In genomic region chr17:17751996-17752821, GRCh38 we compare ENCODE assay signal across 8 cellular contexts.
DNase-seq lines count a peak whose midpoint lies in the region; ATAC-seq and TF ChIP-seq lines count a peak whose summit lies in the region.

No MANE protein-coding gene starts in this region.

- H3K4me3 ChIP-seq in RWPE2 (ENCODE audit: severe bottlenecking) (peak overlapping the region; percentile 38), fibroblast of the aortic adventitia (ENCODE audit: low read depth, low read length) (peak overlapping the region; percentile 66)

- H3K9me3 Mint-ChIP-seq in nephron progenitor cell: no peaks in the 10 kb centered on the region

- no peaks in the 10 kb centered on the region for H3K27me3 Mint-ChIP-seq in nephron progenitor cell (ENCODE audit: low read depth, poor library complexity)

- peaks cover 77% of the 10 kb centered on the region for H3K4me1 Mint-ChIP-seq in nephron progenitor cell

- no peaks in the 10 kb centered on the region for H3K9me3 ChIP-seq in RWPE2 (ENCODE audit: severe bottlenecking)

- DNase-seq in DMS153 treated with DMSO at 0.1 percent for 48 hours (lab: John Stamatoyannopoulos, UW; ENCODE audit: unreplicated experiment) (peak; percentile 52), HuH-7.5 (ENCODE audit: low spot score) (peak; percentile 98), RWPE2 (ENCODE audit: low spot score) (peak; percentile 96), fibroblast of the aortic adventitia (ENCODE audit: low read depth) (peak; percentile 88), nephron progenitor cell (peak; percentile 98)
- DNase-seq in activated effector memory CD4-positive, alpha-beta T cell treated with anti-CD3 and anti-CD28 coated beads, Interleukin-2, amount 50 U/mL, for 16 hours: peak; percentile 99
- peak; percentile 98 for DNase-seq in stimulated activated naive CD8-positive, alpha-beta T cell treated with anti-CD3 and anti-CD28 coated beads, Interleukin-15, Interleukin-2, amounts not matched to agents 100 U/mL and 50 U/mL, for 24 hours

- peak overlapping the region; percentile 67 for H3K4me3 Mint-ChIP-seq in nephron progenitor cell

- H3K27ac ChIP-seq in RWPE2 (ENCODE audit: poor library complexity, severe bottlenecking): peak overlapping the region; percentile 85

- TF ChIP-seq CTCF in RWPE2 (IDR thresholded peaks at IDR 0.05; ENCODE audit: poor library complexity, severe bottlenecking): peak; percentile 58
- no peak for TF ChIP-seq CTCF in fibroblast of the aortic adventitia (IDR thresholded peaks at IDR 0.05; ENCODE audit: insufficient read depth, low read length)
- TF ChIP-seq CTCF in nephron progenitor cell (IDR thresholded peaks at IDR 0.05): peak; percentile 14

- peaks cover 4% of the 10 kb centered on the region for H3K36me3 Mint-ChIP-seq in nephron progenitor cell (ENCODE audit: low read depth)

- H3K27ac Mint-ChIP-seq in nephron progenitor cell: peak overlapping the region; percentile 98

- peaks cover 30% of the 10 kb centered on the region for H3K4me1 ChIP-seq in RWPE2 (ENCODE audit: insufficient read depth, poor library complexity, severe bottlenecking)

- H3K27me3 ChIP-seq in RWPE2 (ENCODE audit: insufficient read depth, poor library complexity, severe bottlenecking): no peaks in the 10 kb centered on the region

- H3K36me3 ChIP-seq in RWPE2 (ENCODE audit: low read depth): 0 out of 2 replicates have a peak, but pooled peaks cover 6% of the 10 kb centered on the region

- peak; percentile 73 for ATAC-seq in GM21528 (IDR thresholded peaks at IDR 0.05; ENCODE audit: low FRiP score, unreplicated experiment)
- ATAC-seq in RWPE2 (ENCODE audit: low read depth): peak; percentile 92
- ATAC-seq in stimulated activated naive CD8-positive, alpha-beta T cell treated with anti-CD3 and anti-CD28 coated beads, Interleukin-15, Interleukin-2, amounts not matched to agents 100 U/mL and 50 U/mL, for 24 hours: peak; percentile 90

Comparison
In these comparisons a context has a peak if more than half of its experiments do, and no peak if none do; other contexts are left out.
1. Peak in every context shown above with its lines: DNase-seq, ATAC-seq, H3K4me3 ChIP-seq and H3K27ac ChIP-seq.